ENCODE assay signal across 23 cellular contexts in the genomic region with DNA sequence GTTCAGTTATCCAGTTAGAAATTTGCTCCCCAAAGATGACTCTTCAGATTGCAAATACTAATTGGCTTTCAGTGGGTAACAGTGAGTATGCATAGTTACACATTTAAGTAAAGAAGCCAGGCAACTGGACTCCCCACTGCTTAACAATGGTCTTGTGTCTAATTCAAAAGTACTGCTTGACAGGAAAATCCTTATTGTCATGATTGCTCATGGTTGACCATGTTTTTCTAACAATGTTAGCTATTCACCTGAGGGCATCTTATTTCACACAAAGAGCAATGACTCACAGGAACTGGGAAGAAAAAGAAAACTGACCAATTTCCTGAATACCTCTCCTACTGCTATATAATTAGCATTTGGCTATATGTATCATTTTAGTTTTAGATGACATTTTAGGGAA. TPM values are rescaled to one million over a fixed set of nuclear protein-coding genes. Genes with fewer than 3 reads are reported as not detected.
DNase-seq lines count a peak whose midpoint lies in the region; ATAC-seq and TF ChIP-seq lines count a peak whose summit lies in the region.
"Had no signal": no experiment of that assay in that cellular context is flagged by ENCODE, and none has a peak within 500 bp of the region (broad histone marks: within the 10 kb centered on the region; RNA-seq: fewer than 3 reads in every experiment).

No MANE protein-coding gene starts in this region.

- TF ChIP-seq CTCF in RWPE2 (IDR thresholded peaks at IDR 0.05; ENCODE audit: poor library complexity, severe bottlenecking): no peak

- peak overlapping the region; percentile 77 for H3K27ac ChIP-seq in RWPE2 (ENCODE audit: poor library complexity, severe bottlenecking)
- H3K27ac ChIP-seq: BLaER1 treated with 17β-estradiol and CSF1 and Interleukin-3, amounts not matched to agents 10 nM and 100 nM; gastrocnemius medialis; Peyer's patch; SK-N-MC; testis had no signal

- H3K27me3 ChIP-seq in RWPE2 (ENCODE audit: insufficient read depth, poor library complexity, severe bottlenecking): no peaks in the 10 kb centered on the region
- H3K27me3 ChIP-seq: BLaER1 treated with 17β-estradiol and CSF1 and Interleukin-3, amounts not matched to agents 10 nM and 100 nM; gastrocnemius medialis; Peyer's patch; testis had no signal

- H3K4me3 Mint-ChIP-seq in activated T-cell treated with anti-CD3 and anti-CD28 coated beads, Interleukin-2, amount 50 U/mL, for 24 hours: no peak overlapping the region
- H3K4me3 Mint-ChIP-seq: natural killer cell had no signal

- no peak overlapping the region for H3K27ac Mint-ChIP-seq in activated T-cell treated with anti-CD3 and anti-CD28 coated beads, Interleukin-2, amount 50 U/mL, for 24 hours
- H3K27ac Mint-ChIP-seq: natural killer cell had no signal

- no peak overlapping the region for H3K4me3 ChIP-seq in RWPE2 (ENCODE audit: severe bottlenecking)
- H3K4me3 ChIP-seq: BLaER1 treated with 17β-estradiol and CSF1 and Interleukin-3, amounts not matched to agents 10 nM and 100 nM; gastrocnemius medialis; Peyer's patch; SK-N-MC; testis had no signal

- H3K4me1 Mint-ChIP-seq in activated T-cell treated with anti-CD3 and anti-CD28 coated beads, Interleukin-2, amount 50 U/mL, for 24 hours (ENCODE audit: low read depth): no peaks in the 10 kb centered on the region
- H3K4me1 Mint-ChIP-seq: natural killer cell had no signal

- ATAC-seq in RWPE2 (ENCODE audit: low read depth) (peak; percentile 98), GM21825 (IDR thresholded peaks at IDR 0.05; ENCODE audit: unreplicated experiment) (no peak), HG03439 (IDR thresholded peaks at IDR 0.05; ENCODE audit: unreplicated experiment) (no peak)
- ATAC-seq: gastrocnemius medialis, natural killer cell had no signal

- H3K9me3 ChIP-seq in RWPE2 (ENCODE audit: severe bottlenecking): no peaks in the 10 kb centered on the region
- H3K9me3 ChIP-seq: BLaER1 treated with 17β-estradiol and CSF1 and Interleukin-3, amounts not matched to agents 10 nM and 100 nM; gastrocnemius medialis; Peyer's patch; testis had no signal

- peaks cover 28% of the 10 kb centered on the region for H3K4me1 ChIP-seq in RWPE2 (ENCODE audit: insufficient read depth, poor library complexity, severe bottlenecking)
- H3K4me1 ChIP-seq: BLaER1 treated with 17β-estradiol and CSF1 and Interleukin-3, amounts not matched to agents 10 nM and 100 nM; gastrocnemius medialis; Peyer's patch; testis had no signal

- no peaks in the 10 kb centered on the region for H3K36me3 ChIP-seq in RWPE2 (ENCODE audit: low read depth)
- H3K36me3 ChIP-seq: BLaER1 treated with 17β-estradiol and CSF1 and Interleukin-3, amounts not matched to agents 10 nM and 100 nM; gastrocnemius medialis; Peyer's patch had no signal

- in situ Hi-C loops in Caki2 (cut with HindIII; ENCODE audit: low pct_unique_long_range_greater_than_20kb, low sequenced_read_pairs): no loop called here

- H3K27me3 Mint-ChIP-seq in activated T-cell treated with anti-CD3 and anti-CD28 coated beads, Interleukin-2, amount 50 U/mL, for 24 hours: no peaks in the 10 kb centered on the region

- H3K9me3 Mint-ChIP-seq in activated T-cell treated with anti-CD3 and anti-CD28 coated beads, Interleukin-2, amount 50 U/mL, for 24 hours: no peaks in the 10 kb centered on the region

- peak; percentile 83 for DNase-seq in Caki2 (ENCODE audit: low read depth)
- peak; percentile 97 for DNase-seq in HT1080 (ENCODE audit: low read depth)
- no peak for DNase-seq in RWPE2 (ENCODE audit: low spot score)
- peak; percentile 1 for DNase-seq in glomerular visceral epithelial cell (ENCODE audit: extremely low spot score)
- DNase-seq in NOMO-1 treated with dmso at 0.1 percent for 144 hours (lab: John Stamatoyannopoulos, UW; ENCODE audit: unreplicated experiment): no peak
- no peak for DNase-seq in activated T-cell treated with anti-CD3 and anti-CD28 coated beads, Interleukin-2, amount 50 U/mL, for 24 hours
- DNase-seq: activated CD8-positive, alpha-beta memory T cell treated with anti-CD3 and anti-CD28 coated beads for 24 hours; activated T-cell treated with anti-CD3 and anti-CD28 coated beads, Interleukin-2, amount 50 U/mL, for 1 hour; gastrocnemius medialis; hypothalamus; Karpas-422; natural killer cell; NCI-H187; NCI-H2227 treated with DMSO at 0.1 percent for 48 hours; Peyer's patch; stimulated activated CD4-positive, alpha-beta T cell treated with anti-CD3 and anti-CD28 coated beads, Interleukin-4, amount 100 ng/mL, for 4 hours; stimulated activated naive CD4-positive, alpha-beta T cell; T-helper 2 cell; testis had no signal

- H3K36me3 Mint-ChIP-seq in activated T-cell treated with anti-CD3 and anti-CD28 coated beads, Interleukin-2, amount 50 U/mL, for 24 hours (ENCODE audit: low read depth): no peaks in the 10 kb centered on the region
- H3K36me3 Mint-ChIP-seq: natural killer cell had no signal

RNA-seq across cellular contexts. Expression of gene ALG10B, which starts 33.7 kb away (rescaled TPM):
- 8.4 and 8.7 TPM in 2 replicates for total RNA-seq in Caki2 (2014; rRNA removed; shearing (Covaris generic); ENCODE audit: low replicate concordance)
- 8.3 and 15.8 TPM in 2 replicates for total RNA-seq in HT1080 (2014; rRNA removed; shearing (Covaris generic))
- 4.7 and 5.8 TPM in 2 replicates for polyA plus RNA-seq in HT1080 (2015; cell fraction: cytosol; rRNA removed)
- 15.6 and 16.2 TPM in 2 replicates for polyA plus RNA-seq in HT1080 (2015; cell fraction: nucleus; rRNA removed)

Comparison
In these comparisons a context has a peak if more than half of its experiments do, and no peak if none do; other contexts are left out.
1. DNase-seq: peak in Caki2 (single experiment), HT1080 (single experiment) and glomerular visceral epithelial cell (single experiment); none in RWPE2 (single experiment), NOMO-1 treated with dmso at 0.1 percent for 144 hours (single experiment) and activated T-cell treated with anti-CD3 and anti-CD28 coated beads, Interleukin-2, amount 50 U/mL, for 24 hours (single experiment).